In genomic region chr14:103155013-103155412, GRCh38 we compare ENCODE assay signal across 8 cellular contexts. TPM values are rescaled to one million over a fixed set of nuclear protein-coding genes. Genes with fewer than 3 reads are reported as not detected.
DNase-seq lines count a peak whose midpoint lies in the region; ATAC-seq and TF ChIP-seq lines count a peak whose summit lies in the region.

No MANE protein-coding gene starts in this region.

- in situ Hi-C loops in gastrocnemius medialis (cut with MboI; ENCODE audit: low sequenced_read_pairs in 4 of 4) = no loop called here

- peak overlapping the region; percentile 64 for H3K4me2 ChIP-seq in HCT116 (ENCODE audit: low read length)

- RAD21 ChIA-PET in HCT116 (lab: Charles Lee; ENCODE audit: low non-redundant PET in 1 of 2, low total read pairs in 2 of 2, uncharacterized antibody in 2 of 2, unreplicated experiment in 2 of 2) = no interaction called here

- peak; percentile 99 for ATAC-seq in HCT116
- peak; percentile 98 to 99 for ATAC-seq in gastrocnemius medialis
- ATAC-seq in HG03521 (IDR thresholded peaks at IDR 0.05; ENCODE audit: unreplicated experiment) = no peak

- peak overlapping the region; percentile 25; the same call in 1 of the 2 replicates for H3K27ac ChIP-seq in HCT116 (ENCODE audit: low read depth, low read length)
- no peak overlapping the region for H3K27ac ChIP-seq in left ventricle myocardium inferior (replicated peaks)
- H3K27ac ChIP-seq in gastrocnemius medialis = peak overlapping the region; percentile 32 to 58 (median 41)
- no peak overlapping the region for H3K27ac ChIP-seq in A673 (ENCODE audit: low read depth, low read length, poor library complexity, severe bottlenecking)

- peak overlapping the region; percentile 39; the same call in 1 of the 2 replicates for H3K9ac ChIP-seq in HCT116 (ENCODE audit: low read length)

- BruUV-seq in HCT116 (replicated peaks; lab: Mats Ljungman, UMichigan) (no TSS peak), A673 (replicated peaks; lab: Mats Ljungman, UMichigan) (no TSS peak)

- H3K9me2 ChIP-seq in HCT116 (ENCODE audit: insufficient read depth) = no peaks in the 10 kb centered on the region

- intact Hi-C loops in HCT116 (cut with micrococcal nuclease) = no loop called here
- intact Hi-C loops in left ventricle myocardium inferior (cut with micrococcal nuclease) = no loop called here
- intact Hi-C loops in gastrocnemius medialis (cut with DNase I; ENCODE audit: low total_unique reads) = loop anchor here (2.0 kb wide), 1 partner anchor 32 kb away; the partner anchor contains the start of gene TNFAIP2
- intact Hi-C loops in A673 (cut with micrococcal nuclease; ENCODE audit: unreplicated experiment) = no loop called here

- no peak for TF ChIP-seq POLR2A in HCT116 (IDR thresholded peaks at IDR 0.05; ENCODE audit: borderline replicate concordance, extremely low read depth, insufficient read depth, insufficient read length)
- TF ChIP-seq POLR2A in gastrocnemius medialis (IDR thresholded peaks at IDR 0.05) = no peak

- peak; percentile 61 for DNase-seq in HCT116 (ENCODE audit: low read depth, low spot score)
- DNase-seq in SKM-1 treated with dmso at 0.1 percent for 144 hours (lab: John Stamatoyannopoulos, UW; ENCODE audit: unreplicated experiment) = peak; percentile 19
- DNase-seq in left ventricle myocardium inferior = peak; percentile 80
- DNase-seq in gastrocnemius medialis = peak; percentile 89 to 95
- DNase-seq in NCI-H2081 (lab: John Stamatoyannopoulos, UW) = no peak
- no peak for DNase-seq in NCI-H1048 (lab: John Stamatoyannopoulos, UW)
- DNase-seq in A673 (ENCODE audit: low spot score) = no peak

- no peaks in the 10 kb centered on the region for H3K9me3 ChIP-seq in HCT116 (ENCODE audit: control insufficient read depth in 1 of 2, insufficient read depth in 1 of 2, low read depth in 1 of 2, low read length in 2 of 2)
- no peaks in the 10 kb centered on the region for H3K9me3 ChIP-seq in left ventricle myocardium inferior (replicated peaks)
- H3K9me3 ChIP-seq in gastrocnemius medialis = no peaks in the 10 kb centered on the region
- H3K9me3 ChIP-seq in A673 (ENCODE audit: low read depth, low read length, poor library complexity, severe bottlenecking) = no peaks in the 10 kb centered on the region

- no peaks in the 10 kb centered on the region for H3K79me2 ChIP-seq in HCT116 (ENCODE audit: insufficient read depth, low read length)

- TF ChIP-seq CTCF in HCT116 (IDR thresholded peaks at IDR 0.05 in 2 of 3, conservative IDR thresholded peaks at IDR 0.05 in 1 of 3; ENCODE audit: borderline replicate concordance in 1 of 3, insufficient read depth in 1 of 3, low read depth in 2 of 3, low read length in 2 of 3) (no peak), left ventricle myocardium inferior (IDR thresholded peaks at IDR 0.05; ENCODE audit: borderline replicate concordance) (no peak), gastrocnemius medialis (IDR thresholded peaks at IDR 0.05 in 4 of 5, conservative IDR thresholded peaks at IDR 0.05 in 1 of 5) (no peak), A673 (conservative IDR thresholded peaks at IDR 0.05; ENCODE audit: low read depth, low read length) (no peak)

- H3K4me3 ChIP-seq in HCT116 (replicated peaks in 1 of 2; ENCODE audit: low read depth in 1 of 2, low read length in 2 of 2) (peak overlapping the region in 1 of 2 experiments; percentile 15; a peak in 1 of 4 replicates), left ventricle myocardium inferior (no peak overlapping the region), gastrocnemius medialis (no peak overlapping the region), A673 (ENCODE audit: low read depth, low read length, poor library complexity, severe bottlenecking) (no peak overlapping the region)

- no peaks in the 10 kb centered on the region for H3K27me3 ChIP-seq in HCT116 (ENCODE audit: insufficient read depth, low read length)
- H3K27me3 ChIP-seq in left ventricle myocardium inferior (ENCODE audit: low read depth) = peaks cover 5% of the 10 kb centered on the region
- no peaks in the 10 kb centered on the region for H3K27me3 ChIP-seq in gastrocnemius medialis
- H3K27me3 ChIP-seq in A673 (replicated peaks; ENCODE audit: insufficient read depth, low read depth, low read length, poor library complexity) = no peaks in the 10 kb centered on the region

- H3K4me1 ChIP-seq in HCT116 (ENCODE audit: control insufficient read depth in 1 of 2, insufficient read depth in 2 of 2, low read length in 2 of 2) (peaks cover 14 to 25% of the 10 kb centered on the region in 2 experiments), left ventricle myocardium inferior (peaks cover 14% of the 10 kb centered on the region), gastrocnemius medialis (peaks cover 5 to 22% of the 10 kb centered on the region in 2 donors), A673 (ENCODE audit: insufficient read depth, low read length, poor library complexity, severe bottlenecking) (no peaks in the 10 kb centered on the region)

- CTCF ChIA-PET in HCT116 (lab: Charles Lee) = no interaction called here
- CTCF ChIA-PET in A673 (lab: Charles Lee) = no interaction called here

- H3K36me3 ChIP-seq in HCT116 (ENCODE audit: control insufficient read depth in 1 of 2, insufficient read depth in 2 of 2, low read length in 2 of 2) (no peaks in the 10 kb centered on the region), left ventricle myocardium inferior (no peaks in the 10 kb centered on the region), gastrocnemius medialis (no peaks in the 10 kb centered on the region), A673 (ENCODE audit: insufficient read depth, low read length, poor library complexity, severe bottlenecking) (no peaks in the 10 kb centered on the region)

- TF ChIP-seq RAD21 in HCT116 (IDR thresholded peaks at IDR 0.05; ENCODE audit: low read depth) = no peak

- POLR2A ChIA-PET in HCT116 (lab: Charles Lee) = interaction anchor here (0.6 kb wide), 1 partner anchor 26 kb away, joined by 3 read pairs; no protein-coding TSS in a partner anchor
- POLR2A ChIA-PET in A673 (lab: Charles Lee; ENCODE audit: low non-redundant PET) = no interaction called here

- H2AFZ ChIP-seq in HCT116 (ENCODE audit: low read depth, low read length, poor library complexity, severe bottlenecking) = peak overlapping the region; percentile 79

- H4K20me1 ChIP-seq in HCT116 (ENCODE audit: insufficient read depth) = no peaks in the 10 kb centered on the region

TF ChIP-seq in HCT116, 20 proteins besides CTCF, POLR2A, EP300 and RAD21 (continues in another document):
- TF ChIP-seq TCF7L2 (IDR thresholded peaks at IDR 0.05; ENCODE audit: borderline replicate concordance, extremely low read depth, insufficient read depth, insufficient read length) = no peak
- no peak for TF ChIP-seq REST (IDR thresholded peaks at IDR 0.05; ENCODE audit: low read depth)
- TF ChIP-seq SRF (IDR thresholded peaks at IDR 0.05; ENCODE audit: low read depth) = no peak
- no peak for TF ChIP-seq EZH2 (IDR thresholded peaks at IDR 0.05)
- peak; percentile 18; the same call in 1 of the 2 replicates for TF ChIP-seq SP1 (IDR thresholded peaks at IDR 0.05; ENCODE audit: low read depth)
- no peak for TF ChIP-seq JUND (IDR thresholded peaks at IDR 0.05)
- TF ChIP-seq YY1 (IDR thresholded peaks at IDR 0.05; ENCODE audit: extremely low read depth, insufficient replicate concordance, low read depth, low read length) = no peak
- TF ChIP-seq ATF3 (IDR thresholded peaks at IDR 0.05) = no peak
- TF ChIP-seq ELF1 (IDR thresholded peaks at IDR 0.05; ENCODE audit: borderline replicate concordance, low read depth) = no peak
- TF ChIP-seq ZFX (IDR thresholded peaks at IDR 0.05) = no peak
- no peak for TF ChIP-seq ZNF274 (IDR thresholded peaks at IDR 0.05; ENCODE audit: low read depth, low read length)
- no peak for TF ChIP-seq CEBPB (IDR thresholded peaks at IDR 0.05; ENCODE audit: low read depth)

RNA-seq across cellular contexts. Expression of gene TNFAIP2, which starts 31.8 kb away (rescaled TPM):
- 74.8 TPM for total RNA-seq in HCT116 (2021; ENCODE audit: unreplicated experiment)
- polyA plus RNA-seq in HCT116 (2012) = 49.6 and 52.9 TPM in 2 replicates
- total RNA-seq in left ventricle myocardium inferior = 40.1 TPM
- total RNA-seq in gastrocnemius medialis = 10 to 100 TPM; 14.8 to 72.9 (median 22.3) TPM
- total RNA-seq in A673 (2021) = 5.5 and 7.0 TPM in 2 replicates

Comparison
In these comparisons a context has a peak if more than half of its experiments do, and no peak if none do; other contexts are left out.
1. DNase-seq: peak in HCT116 (single experiment), SKM-1 treated with dmso at 0.1 percent for 144 hours (single experiment), left ventricle myocardium inferior (single experiment) and gastrocnemius medialis (2 of 2); none in NCI-H2081 (0 of 2), NCI-H1048 (single experiment) and A673 (single experiment).
2. H3K27ac ChIP-seq: peak in HCT116 (single experiment) and gastrocnemius medialis (4 of 4); none in left ventricle myocardium inferior (single experiment) and A673 (single experiment).